ENCODE assay signal across 20 cellular contexts in genomic region chr9:112545237-112545636, GRCh38.
"Had no signal": no experiment of that assay in that cellular context is flagged by ENCODE, and none has a peak within 500 bp of the region (broad histone marks: within the 10 kb centered on the region; RNA-seq: fewer than 3 reads in every experiment).

No MANE protein-coding gene starts in this region.

- H3K27me3 ChIP-seq: dorsolateral prefrontal cortex, neutrophil, right atrium auricular region, testis, tibial artery had no signal

- H3K9me3 Mint-ChIP-seq: stimulated activated memory B cell treated with anti-CD40 and anti-IgM and Interleukin-4, amounts not matched to agents 10 μg/mL and 1 μg/mL and 100 μg/mL, for 72 hours; type B pancreatic cell had no signal

- H3K27me3 Mint-ChIP-seq: naive thymus-derived CD8-positive, alpha-beta T cell; stimulated activated memory B cell treated with anti-CD40 and anti-IgM and Interleukin-4, amounts not matched to agents 10 μg/mL and 1 μg/mL and 100 μg/mL, for 72 hours; type B pancreatic cell had no signal

- H3K4me3 Mint-ChIP-seq: naive thymus-derived CD8-positive, alpha-beta T cell; stimulated activated memory B cell treated with anti-CD40 and anti-IgM and Interleukin-4, amounts not matched to agents 10 μg/mL and 1 μg/mL and 100 μg/mL, for 72 hours; type B pancreatic cell had no signal

- H3K27ac Mint-ChIP-seq: naive thymus-derived CD8-positive, alpha-beta T cell; stimulated activated memory B cell treated with anti-CD40 and anti-IgM and Interleukin-4, amounts not matched to agents 10 μg/mL and 1 μg/mL and 100 μg/mL, for 72 hours; type B pancreatic cell had no signal

- DNase-seq: dorsolateral prefrontal cortex; effector CD4-positive, alpha-beta T cell; hypothalamus; left ventricle myocardium superior; lower lobe of right lung; naive thymus-derived CD8-positive, alpha-beta T cell; stimulated activated CD4-positive, alpha-beta T cell treated with anti-CD3 and anti-CD28 coated beads, Interleukin-2, amount 100 ng/mL, for 24 hours; stimulated activated CD4-positive, alpha-beta T cell treated with anti-CD3 and anti-CD28 coated beads, Interleukin-4, amount 100 ng/mL, for 24 hours; stimulated activated naive CD8-positive, alpha-beta T cell treated with anti-CD3 and anti-CD28 coated beads, Interleukin-15, Interleukin-2, amounts not matched to agents 100 U/mL and 50 U/mL, for 24 hours; substantia nigra; testis; tibial artery had no signal

- FAIRE-seq: frontal cortex, keratinocyte had no signal

- H3K4me1 ChIP-seq: prostate gland, right atrium auricular region had no signal

- H3K4me3 ChIP-seq: dorsolateral prefrontal cortex, lower lobe of right lung, prostate gland, right atrium auricular region, testis, tibial artery had no signal

- H3K9me3 ChIP-seq: lower lobe of right lung, neutrophil, prostate gland, right atrium auricular region, testis, tibial artery had no signal

- ATAC-seq: left ventricle myocardium superior; lower lobe of right lung; naive thymus-derived CD8-positive, alpha-beta T cell; sciatic nerve; stimulated activated memory B cell treated with anti-CD40 and anti-IgM and Interleukin-4, amounts not matched to agents 10 μg/mL and 1 μg/mL and 100 μg/mL, for 72 hours had no signal

- H3K36me3 Mint-ChIP-seq: stimulated activated memory B cell treated with anti-CD40 and anti-IgM and Interleukin-4, amounts not matched to agents 10 μg/mL and 1 μg/mL and 100 μg/mL, for 72 hours; type B pancreatic cell had no signal

- H3K27ac ChIP-seq: dorsolateral prefrontal cortex, lower lobe of right lung, neutrophil, prostate gland, right atrium auricular region, testis, tibial artery had no signal

- H3K36me3 ChIP-seq: lower lobe of right lung, neutrophil, prostate gland, right atrium auricular region, tibial artery had no signal
